1 cellular context compared by ENCODE assay signal in genomic region chr17:82494236-82495055, GRCh38.
TF ChIP-seq lines count a peak whose summit lies in the region.

No MANE protein-coding gene starts in this region.

TF ChIP-seq in HepG2, 621 proteins besides CTCF, POLR2A, EP300 and RAD21 (continued from another document and continues in another):
- TF ChIP-seq, protein P1, sequence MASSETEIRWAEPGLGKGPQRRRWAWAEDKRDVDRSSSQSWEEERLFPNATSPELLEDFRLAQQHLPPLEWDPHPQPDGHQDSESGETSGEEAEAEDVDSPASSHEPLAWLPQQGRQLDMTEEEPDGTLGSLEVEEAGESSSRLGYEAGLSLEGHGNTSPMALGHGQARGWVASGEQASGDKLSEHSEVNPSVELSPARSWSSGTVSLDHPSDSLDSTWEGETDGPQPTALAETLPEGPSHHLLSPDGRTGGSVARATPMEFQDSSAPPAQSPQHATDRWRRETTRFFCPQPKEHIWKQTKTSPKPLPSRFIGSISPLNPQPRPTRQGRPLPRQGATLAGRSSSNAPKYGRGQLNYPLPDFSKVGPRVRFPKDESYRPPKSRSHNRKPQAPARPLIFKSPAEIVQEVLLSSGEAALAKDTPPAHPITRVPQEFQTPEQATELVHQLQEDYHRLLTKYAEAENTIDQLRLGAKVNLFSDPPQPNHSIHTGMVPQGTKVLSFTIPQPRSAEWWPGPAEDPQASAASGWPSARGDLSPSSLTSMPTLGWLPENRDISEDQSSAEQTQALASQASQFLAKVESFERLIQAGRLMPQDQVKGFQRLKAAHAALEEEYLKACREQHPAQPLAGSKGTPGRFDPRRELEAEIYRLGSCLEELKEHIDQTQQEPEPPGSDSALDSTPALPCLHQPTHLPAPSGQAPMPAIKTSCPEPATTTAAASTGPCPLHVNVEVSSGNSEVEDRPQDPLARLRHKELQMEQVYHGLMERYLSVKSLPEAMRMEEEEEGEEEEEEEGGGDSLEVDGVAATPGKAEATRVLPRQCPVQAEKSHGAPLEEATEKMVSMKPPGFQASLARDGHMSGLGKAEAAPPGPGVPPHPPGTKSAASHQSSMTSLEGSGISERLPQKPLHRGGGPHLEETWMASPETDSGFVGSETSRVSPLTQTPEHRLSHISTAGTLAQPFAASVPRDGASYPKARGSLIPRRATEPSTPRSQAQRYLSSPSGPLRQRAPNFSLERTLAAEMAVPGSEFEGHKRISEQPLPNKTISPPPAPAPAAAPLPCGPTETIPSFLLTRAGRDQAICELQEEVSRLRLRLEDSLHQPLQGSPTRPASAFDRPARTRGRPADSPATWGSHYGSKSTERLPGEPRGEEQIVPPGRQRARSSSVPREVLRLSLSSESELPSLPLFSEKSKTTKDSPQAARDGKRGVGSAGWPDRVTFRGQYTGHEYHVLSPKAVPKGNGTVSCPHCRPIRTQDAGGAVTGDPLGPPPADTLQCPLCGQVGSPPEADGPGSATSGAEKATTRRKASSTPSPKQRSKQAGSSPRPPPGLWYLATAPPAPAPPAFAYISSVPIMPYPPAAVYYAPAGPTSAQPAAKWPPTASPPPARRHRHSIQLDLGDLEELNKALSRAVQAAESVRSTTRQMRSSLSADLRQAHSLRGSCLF (CRISPR knock-in tag; IDR thresholded peaks at IDR 0.05; ENCODE audit: borderline replicate concordance) = no peak
- TF ChIP-seq POGZ (CRISPR knock-in tag; IDR thresholded peaks at IDR 0.05) (0 out of 2 replicates have a peak, but pooled peaks have one; percentile 43), ZNF672 (CRISPR knock-in tag; IDR thresholded peaks at IDR 0.05) (no peak), ZBTB43 (CRISPR knock-in tag; conservative IDR thresholded peaks at IDR 0.05) (no peak), TFAP4 (IDR thresholded peaks at IDR 0.05; ENCODE audit: borderline replicate concordance, low read depth) (peak; percentile 33; the same call in 1 of the 2 replicates), MIER2 (CRISPR knock-in tag; IDR thresholded peaks at IDR 0.05) (peak; percentile 85), SKIL (CRISPR knock-in tag; IDR thresholded peaks at IDR 0.05; ENCODE audit: borderline replicate concordance) (no peak), IRF1 (CRISPR knock-in tag; IDR thresholded peaks at IDR 0.05; ENCODE audit: low read depth) (no peak), ZNF431 (CRISPR knock-in tag; IDR thresholded peaks at IDR 0.05; ENCODE audit: borderline replicate concordance, low read depth) (peak; percentile 89; the same call in 1 of the 2 replicates), FOXJ3 (CRISPR knock-in tag; IDR thresholded peaks at IDR 0.05; ENCODE audit: borderline replicate concordance) (peak; percentile 65), HNRNPUL1 (IDR thresholded peaks at IDR 0.05; ENCODE audit: low read depth, low read length) (no peak), ZNF441 (CRISPR knock-in tag; IDR thresholded peaks at IDR 0.05; ENCODE audit: borderline replicate concordance) (no peak), KLF15 (CRISPR knock-in tag; IDR thresholded peaks at IDR 0.05; ENCODE audit: borderline replicate concordance) (no peak), ZNF878 (CRISPR knock-in tag; IDR thresholded peaks at IDR 0.05) (peak; percentile 73), PHF5A (CRISPR knock-in tag; IDR thresholded peaks at IDR 0.05; ENCODE audit: low read depth, unreplicated experiment) (peak; percentile 89), HDAC6 (IDR thresholded peaks at IDR 0.05; ENCODE audit: low read depth, low read length) (no peak), ATRX (CRISPR knock-in tag; IDR thresholded peaks at IDR 0.05; ENCODE audit: borderline replicate concordance) (0 out of 2 replicates have a peak, but pooled peaks have one; percentile 69), PLRG1 (conservative IDR thresholded peaks at IDR 0.05) (no peak), FLYWCH1 (CRISPR knock-in tag; IDR thresholded peaks at IDR 0.05) (peak; percentile 51; the same call in 1 of the 2 replicates), PLSCR1 (CRISPR knock-in tag; IDR thresholded peaks at IDR 0.05; ENCODE audit: borderline replicate concordance) (peak; percentile 78; the same call in 1 of the 2 replicates), DZIP1 (CRISPR knock-in tag; IDR thresholded peaks at IDR 0.05) (peak; percentile 82; the same call in 1 of the 2 replicates)
- TF ChIP-seq, protein P2, sequence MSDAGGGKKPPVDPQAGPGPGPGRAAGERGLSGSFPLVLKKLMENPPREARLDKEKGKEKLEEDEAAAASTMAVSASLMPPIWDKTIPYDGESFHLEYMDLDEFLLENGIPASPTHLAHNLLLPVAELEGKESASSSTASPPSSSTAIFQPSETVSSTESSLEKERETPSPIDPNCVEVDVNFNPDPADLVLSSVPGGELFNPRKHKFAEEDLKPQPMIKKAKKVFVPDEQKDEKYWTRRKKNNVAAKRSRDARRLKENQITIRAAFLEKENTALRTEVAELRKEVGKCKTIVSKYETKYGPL (CRISPR knock-in tag; IDR thresholded peaks at IDR 0.05) = no peak
- TF ChIP-seq, protein P3, sequence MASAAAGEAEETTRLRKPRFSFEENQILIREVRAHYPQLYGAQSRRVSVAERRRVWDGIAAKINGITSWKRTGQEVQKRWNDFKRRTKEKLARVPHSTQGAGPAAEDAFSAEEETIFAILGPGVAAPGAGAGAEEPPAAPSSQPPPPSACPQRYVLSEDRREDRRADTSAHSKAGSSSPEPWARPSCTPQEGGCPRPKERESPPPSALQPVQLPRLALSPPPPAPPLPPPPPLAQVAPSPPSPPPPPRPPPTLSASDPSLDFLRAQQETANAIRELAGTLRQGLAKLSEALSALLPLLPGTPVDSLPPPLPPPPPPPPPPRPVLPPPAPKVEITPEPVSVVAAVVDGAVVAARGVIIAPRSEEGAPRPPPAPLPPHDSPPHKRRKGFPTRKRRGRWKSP (CRISPR knock-in tag; IDR thresholded peaks at IDR 0.05) = peak; percentile 93; the same call in 1 of the 2 replicates
- TF ChIP-seq, protein P4, sequence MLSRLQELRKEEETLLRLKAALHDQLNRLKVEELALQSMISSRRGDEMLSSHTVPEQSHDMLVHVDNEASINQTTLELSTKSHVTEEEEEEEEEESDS (CRISPR knock-in tag; IDR thresholded peaks at IDR 0.05; ENCODE audit: borderline replicate concordance) = 0 out of 2 replicates have a peak, but pooled peaks have one; percentile 22
- TF ChIP-seq, protein P5, sequence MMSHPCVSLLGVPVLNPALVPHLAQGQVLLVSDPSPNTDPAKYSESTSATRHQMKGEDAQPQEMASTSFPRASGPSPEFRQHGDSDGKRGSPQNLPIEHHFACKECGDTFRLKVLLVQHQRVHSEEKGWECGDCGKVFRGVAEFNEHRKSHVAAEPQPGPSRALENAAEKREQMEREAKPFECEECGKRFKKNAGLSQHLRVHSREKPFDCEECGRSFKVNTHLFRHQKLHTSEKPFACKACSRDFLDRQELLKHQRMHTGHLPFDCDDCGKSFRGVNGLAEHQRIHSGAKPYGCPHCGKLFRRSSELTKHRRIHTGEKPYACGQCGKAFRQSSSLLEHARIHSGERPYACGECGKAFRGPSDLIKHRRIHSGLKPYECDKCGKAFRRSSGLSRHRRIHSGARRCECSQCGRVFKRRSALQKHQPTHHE (CRISPR knock-in tag; IDR thresholded peaks at IDR 0.05; ENCODE audit: borderline replicate concordance) = peak; percentile 92
- TF ChIP-seq, protein P6, sequence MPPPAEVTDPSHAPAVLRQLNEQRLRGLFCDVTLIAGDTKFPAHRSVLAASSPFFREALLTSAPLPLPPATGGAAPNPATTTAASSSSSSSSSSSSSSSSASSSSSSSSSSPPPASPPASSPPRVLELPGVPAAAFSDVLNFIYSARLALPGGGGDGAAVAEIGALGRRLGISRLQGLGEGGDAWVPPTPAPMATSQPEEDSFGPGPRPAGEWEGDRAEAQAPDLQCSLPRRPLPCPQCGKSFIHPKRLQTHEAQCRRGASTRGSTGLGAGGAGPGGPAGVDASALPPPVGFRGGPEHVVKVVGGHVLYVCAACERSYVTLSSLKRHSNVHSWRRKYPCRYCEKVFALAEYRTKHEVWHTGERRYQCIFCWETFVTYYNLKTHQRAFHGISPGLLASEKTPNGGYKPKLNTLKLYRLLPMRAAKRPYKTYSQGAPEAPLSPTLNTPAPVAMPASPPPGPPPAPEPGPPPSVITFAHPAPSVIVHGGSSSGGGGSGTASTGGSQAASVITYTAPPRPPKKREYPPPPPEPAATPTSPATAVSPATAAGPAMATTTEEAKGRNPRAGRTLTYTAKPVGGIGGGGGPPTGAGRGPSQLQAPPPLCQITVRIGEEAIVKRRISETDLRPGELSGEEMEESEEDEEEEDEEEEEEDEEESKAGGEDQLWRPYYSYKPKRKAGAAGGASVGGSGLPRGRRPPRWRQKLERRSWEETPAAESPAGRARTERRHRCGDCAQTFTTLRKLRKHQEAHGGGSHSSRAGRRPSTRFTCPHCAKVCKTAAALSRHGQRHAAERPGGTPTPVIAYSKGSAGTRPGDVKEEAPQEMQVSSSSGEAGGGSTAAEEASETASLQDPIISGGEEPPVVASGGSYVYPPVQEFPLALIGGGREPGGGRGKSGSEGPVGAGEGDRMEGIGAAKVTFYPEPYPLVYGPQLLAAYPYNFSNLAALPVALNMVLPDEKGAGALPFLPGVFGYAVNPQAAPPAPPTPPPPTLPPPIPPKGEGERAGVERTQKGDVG (CRISPR knock-in tag; IDR thresholded peaks at IDR 0.05; ENCODE audit: borderline replicate concordance) = peak; percentile 97
- TF ChIP-seq, protein P7, sequence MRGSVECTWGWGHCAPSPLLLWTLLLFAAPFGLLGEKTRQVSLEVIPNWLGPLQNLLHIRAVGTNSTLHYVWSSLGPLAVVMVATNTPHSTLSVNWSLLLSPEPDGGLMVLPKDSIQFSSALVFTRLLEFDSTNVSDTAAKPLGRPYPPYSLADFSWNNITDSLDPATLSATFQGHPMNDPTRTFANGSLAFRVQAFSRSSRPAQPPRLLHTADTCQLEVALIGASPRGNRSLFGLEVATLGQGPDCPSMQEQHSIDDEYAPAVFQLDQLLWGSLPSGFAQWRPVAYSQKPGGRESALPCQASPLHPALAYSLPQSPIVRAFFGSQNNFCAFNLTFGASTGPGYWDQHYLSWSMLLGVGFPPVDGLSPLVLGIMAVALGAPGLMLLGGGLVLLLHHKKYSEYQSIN (CRISPR knock-in tag; IDR thresholded peaks at IDR 0.05; ENCODE audit: borderline replicate concordance) = no peak
